10 cellular contexts compared by ENCODE assay signal in genomic region chr1:2543543-2544092, GRCh38. TPM values are rescaled to one million over a fixed set of nuclear protein-coding genes. Genes with fewer than 3 reads are reported as not detected.
A peak's percentile ranks its signal among the peaks of the same experiment; 100 is the strongest.
DNase-seq lines count a peak whose midpoint lies in the region; TF ChIP-seq lines count a peak whose summit lies in the region.
"Had no signal": no experiment of that assay in that cellular context is flagged by ENCODE, and none has a peak within 500 bp of the region (broad histone marks: within the 10 kb centered on the region; RNA-seq: fewer than 3 reads in every experiment).

No MANE protein-coding gene starts in this region.

- H3K36me3 ChIP-seq in left ventricle myocardium inferior (no peaks in the 10 kb centered on the region), stomach (no peaks in the 10 kb centered on the region)

- no peaks in the 10 kb centered on the region for H3K9me3 ChIP-seq in left ventricle myocardium inferior (replicated peaks)
- H3K9me3 ChIP-seq in stomach = no peaks in the 10 kb centered on the region

- peaks cover 86% of the 10 kb centered on the region for H3K4me1 ChIP-seq in left ventricle myocardium inferior
- H3K4me1 ChIP-seq in stomach = peaks cover 51 to 70% (median 64%) of the 10 kb centered on the region in 4 donors

- no peak for TF ChIP-seq CTCF in left ventricle myocardium inferior (IDR thresholded peaks at IDR 0.05; ENCODE audit: borderline replicate concordance)
- no peak for TF ChIP-seq CTCF in stomach (IDR thresholded peaks at IDR 0.05)

- no peak for TF ChIP-seq EP300 in stomach (IDR thresholded peaks at IDR 0.05)

- H3K4me3 ChIP-seq in left ventricle myocardium inferior (no peak overlapping the region), stomach (no peak overlapping the region)

- H3K27ac ChIP-seq in left ventricle myocardium inferior (replicated peaks) = peak overlapping the region; percentile 97
- peak overlapping the region in 3 of 5 donors; percentile 7 to 98 (median 93) for H3K27ac ChIP-seq in stomach
- H3K27ac ChIP-seq: epithelial cell of prostate had no signal

- WGBS in stomach, 5 donors = 16 to 27% (median 20%) methylated on average over 9 to 26 of the region's 26 CpGs

- no peak for TF ChIP-seq POLR2A in erythroblast (IDR thresholded peaks at IDR 0.05; ENCODE audit: low read length)
- TF ChIP-seq POLR2A in stomach (IDR thresholded peaks at IDR 0.05) = no peak

- DNase-seq in left ventricle myocardium inferior = no peak
- no peak for DNase-seq in cardiac septum (ENCODE audit: low spot score)
- DNase-seq in RPMI8226 = peak; percentile 47
- DNase-seq in erythroblast (lab: John Stamatoyannopoulos, UW) = peak; percentile 53 to 54
- peak; percentile 47 for DNase-seq in stomach
- DNase-seq in DMS79 treated with DMSO at 0.1 percent for 48 hours (lab: John Stamatoyannopoulos, UW) = no peak
- DNase-seq in NCI-H2029 treated with DMSO at 0.1 percent for 48 hours (lab: John Stamatoyannopoulos, UW) = no peak
- no peak for DNase-seq in T1000 (lab: John Stamatoyannopoulos, UW)

- H3K27me3 ChIP-seq in left ventricle myocardium inferior (ENCODE audit: low read depth) (peaks cover 32% of the 10 kb centered on the region), stomach (peaks cover 0 to 72% (median 8%) of the 10 kb centered on the region in 3 donors)

- intact Hi-C loops in left ventricle myocardium inferior (cut with micrococcal nuclease) = no loop called here
- intact Hi-C loops in cardiac septum (cut with DNase I) = no loop called here
- intact Hi-C loops in stomach (cut with DNase I; ENCODE audit: low total_unique reads) = loop anchor here (5.0 to 10.0 kb wide), 2 partner anchors 101 to 131 kb away; partner anchors contain the start of gene PEX10

RNA-seq across cellular contexts. Expression of gene TNFRSF14, which starts 12.6 kb away (rescaled TPM):
- total RNA-seq in left ventricle myocardium inferior (13.7 TPM), cardiac septum (13.8 TPM), stomach (100 to 1,000 TPM in 3 of 5 donors, 10 to 100 TPM in 2; 33.2 to 413 (median 301) TPM)
- 100 to 1,000 TPM in 1 of 3 donors, 10 to 100 TPM in 2; 58.0 to 128 (median 64.8) TPM for polyA plus RNA-seq in stomach

RNA-seq across cellular contexts. Expression of gene HES5, which starts 13.6 kb away (rescaled TPM):
- total RNA-seq in left ventricle myocardium inferior (0.63 TPM), cardiac septum (2.0 TPM), stomach (1 to 10 TPM in 1 of 5 donors, not detected in 4; 9.6 TPM)
- under 1 TPM in 1 of 3 donors, not detected in 2; 0.25 TPM for polyA plus RNA-seq in stomach
- total RNA-seq: myocyte had no signal

RNA-seq across cellular contexts. Expression of gene PANK4, which starts 17.2 kb away (rescaled TPM):
- total RNA-seq in left ventricle myocardium inferior = 42.8 TPM
- total RNA-seq in cardiac septum = 37.1 TPM
- total RNA-seq in stomach = 10 to 100 TPM in 4 of 5 donors, 1 to 10 TPM in 1; 6.4 to 86.0 (median 27.9) TPM
- 10 to 100 TPM in 2 of 3 donors, 1 to 10 TPM in 1; 7.6 to 17.2 (median 15.6) TPM for polyA plus RNA-seq in stomach

RNA-seq across cellular contexts. Expression of gene PRXL2B, which starts 43.0 kb away (rescaled TPM):
- total RNA-seq in left ventricle myocardium inferior (8.2 TPM), cardiac septum (3.4 TPM), stomach (100 to 1,000 TPM in 1 of 5 donors, 10 to 100 TPM in 3, 1 to 10 TPM in 1; 8.5 to 668 (median 21.0) TPM)
- polyA plus RNA-seq in stomach = 10 to 100 TPM; 18.9 to 23.8 (median 20.9) TPM

Comparison
In these comparisons a context has a peak if more than half of its experiments do, and no peak if none do; other contexts are left out.
1. DNase-seq: peak in RPMI8226 (single experiment), erythroblast (2 of 2) and stomach (single experiment); none in left ventricle myocardium inferior (single experiment), cardiac septum (single experiment), DMS79 treated with DMSO at 0.1 percent for 48 hours (single experiment), NCI-H2029 treated with DMSO at 0.1 percent for 48 hours (single experiment) and T1000 (single experiment).